In the genomic region with DNA sequence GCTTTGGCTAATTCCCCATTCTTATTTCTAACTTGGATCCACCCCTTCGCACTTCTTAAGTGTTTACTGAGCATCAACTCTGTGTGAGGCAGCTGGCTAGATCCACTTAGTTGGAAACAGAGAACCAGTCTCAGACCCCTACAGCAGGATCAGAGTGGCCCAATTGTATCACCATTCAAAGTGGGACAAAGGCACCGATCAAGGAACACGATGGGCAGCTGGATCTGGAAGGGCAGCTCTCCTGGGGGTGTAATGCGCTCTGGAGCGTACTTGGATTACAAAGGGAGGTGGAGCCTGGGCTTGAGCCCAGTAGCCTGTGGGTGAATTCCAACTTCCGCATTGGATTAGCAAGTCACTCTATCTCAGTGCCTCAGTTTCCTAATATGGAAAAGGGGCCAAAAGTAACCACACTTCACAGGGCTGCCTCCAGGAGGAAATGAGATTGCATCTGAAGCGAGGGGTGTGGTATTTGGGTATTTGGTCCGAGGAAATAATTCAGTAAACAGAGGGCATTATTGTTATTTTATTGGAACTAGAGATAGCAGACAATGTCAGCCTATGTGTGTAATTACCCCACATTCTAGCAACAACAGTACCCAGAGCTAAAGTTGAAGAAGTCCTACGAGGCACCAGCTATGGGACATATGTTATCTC, we compare ENCODE assay signal across 10 cellular contexts. TPM values are rescaled to one million over a fixed set of nuclear protein-coding genes. Genes with fewer than 3 reads are reported as not detected.
DNase-seq lines count a peak whose midpoint lies in the region; ATAC-seq and TF ChIP-seq lines count a peak whose summit lies in the region.
"Had no signal": no experiment of that assay in that cellular context is flagged by ENCODE, and none has a peak within 500 bp of the region (broad histone marks: within the 10 kb centered on the region; RNA-seq: fewer than 3 reads in every experiment).

No MANE protein-coding gene starts in this region.

- H2BK120ac ChIP-seq in IMR-90 (ENCODE audit: low read depth, low read length) = peak overlapping the region; percentile 92

- H3K18ac ChIP-seq in IMR-90 (ENCODE audit: low read depth, low read length) = peak overlapping the region; percentile 66; the same call in 1 of the 2 replicates

- H4K91ac ChIP-seq in IMR-90 (ENCODE audit: insufficient read depth, low read depth, low read length) = peak overlapping the region; percentile 93

- no peak for TF ChIP-seq CTCF in IMR-90 (conservative IDR thresholded peaks at IDR 0.05; ENCODE audit: low read depth, low read length)

- no peak for TF ChIP-seq RAD21 in IMR-90 (IDR thresholded peaks at IDR 0.05; ENCODE audit: low read length)

- no peaks in the 10 kb centered on the region for H3K9me3 ChIP-seq in IMR-90 (ENCODE audit: control insufficient read depth, insufficient read depth, low read length)
- H3K9me3 ChIP-seq: HAP-1 had no signal

- no peak for ATAC-seq in IMR-90 (ENCODE audit: low read depth)
- peak; percentile 46 for ATAC-seq in left ventricle myocardium superior
- no peak for ATAC-seq in HG03108 (IDR thresholded peaks at IDR 0.05; ENCODE audit: unreplicated experiment)
- no peak for ATAC-seq in HG02981 (IDR thresholded peaks at IDR 0.05; ENCODE audit: unreplicated experiment)
- ATAC-seq: stimulated activated memory B cell treated with anti-CD40 and anti-IgM and Interleukin-4, amounts not matched to agents 10 μg/mL and 1 μg/mL and 100 μg/mL, for 72 hours had no signal

- peak overlapping the region; percentile 59; the same call in 1 of the 2 replicates for H3K27ac ChIP-seq in IMR-90 (ENCODE audit: insufficient read depth, low read length)
- H3K27ac ChIP-seq in adipose tissue (ENCODE audit: low read depth, low read length) = peak overlapping the region; percentile 32

- H2BK15ac ChIP-seq in IMR-90 (ENCODE audit: low read depth, low read length) = peak overlapping the region; percentile 80; the same call in 2 of the 3 replicates

- peak overlapping the region; percentile 76 to 84 for H4K8ac ChIP-seq in IMR-90 (ENCODE audit: low read depth in 2 of 2, low read length in 2 of 2)

- peak overlapping the region; percentile 39 for H3K14ac ChIP-seq in IMR-90 (replicated peaks; ENCODE audit: low read depth, low read length)

- peak overlapping the region; percentile 97 for H2AK9ac ChIP-seq in IMR-90 (replicated peaks; ENCODE audit: low read depth, low read length, poor library complexity)

- no peaks in the 10 kb centered on the region for H3K27me3 ChIP-seq in IMR-90 (ENCODE audit: control insufficient read depth, insufficient read depth, low read length)

- H4K20me1 ChIP-seq in IMR-90 (ENCODE audit: insufficient read depth, low read length) = no peaks in the 10 kb centered on the region

- in situ Hi-C loops in IMR-90 (cut with MboI; ENCODE audit: low sequenced_read_pairs) = no loop called here

- peak overlapping the region; percentile 98 for H3K4ac ChIP-seq in IMR-90 (ENCODE audit: low read depth, low read length)

- 62% methylated on average over 5 of the region's 9 CpGs; no CpG with 5 or more reads in 1 of the 2 experiments for WGBS in IMR-90 (ENCODE audit: extremely low coverage in 2 of 2, insufficient read length in 1 of 2), 2 experiments
- 45 to 59% (median 48%) methylated on average over 9 of the region's 9 CpGs for WGBS in adipose tissue, 3 donors

- H3K4me3 ChIP-seq in IMR-90 (ENCODE audit: insufficient read depth, low read depth, low read length) = no peak overlapping the region
- H3K4me3 ChIP-seq: HAP-1 had no signal

- POLR2A ChIA-PET in IMR-90 (lab: Charles Lee; ENCODE audit: unreplicated experiment) = no interaction called here

- peak overlapping the region; percentile 43; the same call in 1 of the 2 replicates for H4K5ac ChIP-seq in IMR-90 (ENCODE audit: low read depth, low read length)

- peaks cover 26% of the 10 kb centered on the region for H3K9me1 ChIP-seq in IMR-90 (ENCODE audit: insufficient read depth, low read length)

- H3K56ac ChIP-seq in IMR-90 (ENCODE audit: extremely low read depth, insufficient read depth, low read length) = no peak overlapping the region

- DNase-seq in IMR-90 (no peak), left ventricle myocardium superior (peak; percentile 61), putamen (ENCODE audit: low spot score) (peak; percentile 56), germinal center (ENCODE audit: low spot score) (no peak), mesenteric fat pad (ENCODE audit: low spot score) (no peak)

- H2AK5ac ChIP-seq in IMR-90 (ENCODE audit: low read depth, low read length) = peak overlapping the region; percentile 96

- intact Hi-C loops in IMR-90 (cut with micrococcal nuclease) = no loop called here
- intact Hi-C loops in left ventricle myocardium superior (cut with micrococcal nuclease) = no loop called here

- no TSS peak for BruUV-seq in IMR-90 (replicated peaks; lab: Mats Ljungman, UMichigan)

- dilution Hi-C loops in IMR-90 (cut with HindIII; ENCODE audit: low sequenced_read_pairs, unreplicated experiment) = no loop called here

- H3K9ac ChIP-seq in IMR-90 (ENCODE audit: low read depth, low read length) = no peak overlapping the region

- peaks cover 26% of the 10 kb centered on the region for H3K4me1 ChIP-seq in IMR-90 (ENCODE audit: control insufficient read depth, insufficient read depth, low read length)
- H3K4me1 ChIP-seq: HAP-1 had no signal

- peak overlapping the region; percentile 82 for H2BK5ac ChIP-seq in IMR-90 (ENCODE audit: low read depth, low read length, poor library complexity, severe bottlenecking)

- peak overlapping the region; percentile 84 for H3K23ac ChIP-seq in IMR-90 (ENCODE audit: low read depth, low read length)

- peaks cover 36 to 72% of the 10 kb centered on the region in 2 experiments for H3K79me1 ChIP-seq in IMR-90 (ENCODE audit: low read depth in 1 of 2, low read length in 2 of 2)

- TF ChIP-seq POLR2A in IMR-90 (IDR thresholded peaks at IDR 0.05; ENCODE audit: low read depth, low read length) = no peak

- peak overlapping the region; percentile 44; the same call in 1 of the 2 replicates for H3K4me2 ChIP-seq in IMR-90 (ENCODE audit: low read depth, low read length)

- H3K36me3 ChIP-seq in IMR-90 (ENCODE audit: control insufficient read depth, insufficient read depth, low read length) = peaks cover 29% of the 10 kb centered on the region
- H3K36me3 ChIP-seq: HAP-1 had no signal

- peak overlapping the region; percentile 52 for H2BK20ac ChIP-seq in IMR-90 (ENCODE audit: low read depth, low read length)

- no peak overlapping the region for H2AFZ ChIP-seq in IMR-90 (replicated peaks; ENCODE audit: low read length, poor library complexity)

- CTCF ChIA-PET in IMR-90 (lab: Yijun Ruan, JAX) = interaction anchor here (1.8 to 3.9 kb wide), 2 partner anchors 8 to 90 kb away, joined by 4 to 40 read pairs; no protein-coding TSS in a partner anchor

TF ChIP-seq in IMR-90, 13 proteins besides CTCF, POLR2A, EP300 and RAD21:
- TF ChIP-seq CEBPB (IDR thresholded peaks at IDR 0.05; ENCODE audit: low read depth, low read length) (no peak), MAFK (IDR thresholded peaks at IDR 0.05; ENCODE audit: low read depth, low read length) (no peak), MAZ (IDR thresholded peaks at IDR 0.05; ENCODE audit: borderline replicate concordance, low read depth, low read length) (no peak), NFE2L2 (IDR thresholded peaks at IDR 0.05; ENCODE audit: low read depth, low read length) (no peak), CHD1 (IDR thresholded peaks at IDR 0.05; ENCODE audit: low read depth, low read length) (no peak), RFX5 (IDR thresholded peaks at IDR 0.05; ENCODE audit: low read depth, low read length) (no peak), FOS (IDR thresholded peaks at IDR 0.05; ENCODE audit: low read depth, low read length) (no peak), ELK1 (IDR thresholded peaks at IDR 0.05; ENCODE audit: borderline replicate concordance, low read depth, low read length) (no peak), SMC3 (IDR thresholded peaks at IDR 0.05; ENCODE audit: low read depth, low read length) (no peak), BHLHE40 (IDR thresholded peaks at IDR 0.05; ENCODE audit: low read depth, low read length) (no peak), RCOR1 (IDR thresholded peaks at IDR 0.05; ENCODE audit: insufficient replicate concordance, low read length) (no peak), MXI1 (IDR thresholded peaks at IDR 0.05; ENCODE audit: borderline replicate concordance, low read depth, low read length) (no peak)
- TF ChIP-seq, protein P1, sequence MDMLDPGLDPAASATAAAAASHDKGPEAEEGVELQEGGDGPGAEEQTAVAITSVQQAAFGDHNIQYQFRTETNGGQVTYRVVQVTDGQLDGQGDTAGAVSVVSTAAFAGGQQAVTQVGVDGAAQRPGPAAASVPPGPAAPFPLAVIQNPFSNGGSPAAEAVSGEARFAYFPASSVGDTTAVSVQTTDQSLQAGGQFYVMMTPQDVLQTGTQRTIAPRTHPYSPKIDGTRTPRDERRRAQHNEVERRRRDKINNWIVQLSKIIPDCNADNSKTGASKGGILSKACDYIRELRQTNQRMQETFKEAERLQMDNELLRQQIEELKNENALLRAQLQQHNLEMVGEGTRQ (IDR thresholded peaks at IDR 0.05; ENCODE audit: low read depth, low read length) = no peak

RNA-seq across cellular contexts. Expression of gene ECE1, which starts 11.9 kb away (rescaled TPM):
- total RNA-seq in IMR-90 (2012; rRNA removed) = 60.0 and 61.8 TPM in 2 replicates
- polyA plus RNA-seq in IMR-90 (2012; rRNA removed) = 124 and 133 TPM in 2 replicates
- polyA plus RNA-seq in IMR-90 (2012; cell fraction: cytosol; rRNA removed) = 90.4 and 122 TPM in 2 replicates
- polyA plus RNA-seq in IMR-90 (2012; cell fraction: nucleus; rRNA removed; ENCODE audit: low replicate concordance) = 71.7 and 82.4 TPM in 2 replicates
- polyA plus RNA-seq in adipose tissue = 100 to 1,000 TPM in 1 of 3 donors, 10 to 100 TPM in 2; 63.8 to 110 (median 65.3) TPM
- total RNA-seq in left ventricle myocardium superior = 43.3 TPM
- total RNA-seq in mesenteric fat pad = 156 TPM

Comparison
In these comparisons a context has a peak if more than half of its experiments do, and no peak if none do; other contexts are left out.
1. DNase-seq: peak in left ventricle myocardium superior (single experiment) and putamen (single experiment); none in IMR-90 (single experiment), germinal center (single experiment) and mesenteric fat pad (single experiment).